Comparison of ENCODE assay signal across 20 cellular contexts in genomic region chrX:151019837-151020236, GRCh38. TPM values are rescaled to one million over a fixed set of nuclear protein-coding genes. Genes with fewer than 3 reads are reported as not detected.
A peak's percentile ranks its signal among the peaks of the same experiment; 100 is the strongest.
DNase-seq lines count a peak whose midpoint lies in the region; ATAC-seq and TF ChIP-seq lines count a peak whose summit lies in the region.
"Had no signal": no experiment of that assay in that cellular context is flagged by ENCODE, and none has a peak within 500 bp of the region (broad histone marks: within the 10 kb centered on the region; RNA-seq: fewer than 3 reads in every experiment).

No MANE protein-coding gene starts in this region.

- TF ChIP-seq CTCF in MCF 10A (IDR thresholded peaks at IDR 0.05; ENCODE audit: unreplicated experiment) (no peak), breast epithelium (IDR thresholded peaks at IDR 0.05) (no peak), brain microvascular endothelial cell (IDR thresholded peaks at IDR 0.05; ENCODE audit: low read depth, low read length, missing control alignments) (no peak), natural killer cell (IDR thresholded peaks at IDR 0.05) (no peak), right atrium auricular region (IDR thresholded peaks at IDR 0.05) (no peak)

- H3K27me3 ChIP-seq in breast epithelium (peaks cover 0 to 6% of the 10 kb centered on the region in 2 donors), brain microvascular endothelial cell (replicated peaks) (no peaks in the 10 kb centered on the region), right atrium auricular region (no peaks in the 10 kb centered on the region)
- H3K27me3 ChIP-seq: upper lobe of left lung had no signal

- in situ Hi-C loops in brain microvascular endothelial cell (cut with HindIII; ENCODE audit: low pct_ligation_motif_present, low sequenced_read_pairs), result no loop called here

- H3K27me3 Mint-ChIP-seq in MCF 10A (ENCODE audit: insufficient read depth, unreplicated experiment) (no peaks in the 10 kb centered on the region), natural killer cell (ENCODE audit: low read depth in 2 of 2) (no peaks in the 10 kb centered on the region)
- no peaks in the 10 kb centered on the region for H3K27me3 Mint-ChIP-seq in activated T-helper 2 cell treated with anti-CD3 and anti-CD28 coated beads, Interferon-gamma antibody, Interleukin-2, Interleukin-4, amounts not matched to agents 10 μg/mL and 5 μg/mL and 100 μg/mL, durations not matched to agents 14 hours and 24 hours and 36 hours (ENCODE audit: low read depth)
- H3K27me3 Mint-ChIP-seq: activated CD4-positive, alpha-beta T cell treated with anti-CD3 and anti-CD28 coated beads for 36 hours; activated naive CD4-positive, alpha-beta T cell treated with anti-CD3 and anti-CD28 coated beads, Interleukin-2, amount 10 ng/mL, durations not matched to agents 7 days and 5 days had no signal

- H3K27ac Mint-ChIP-seq in MCF 10A (ENCODE audit: low read depth, unreplicated experiment) (no peak overlapping the region), natural killer cell (no peak overlapping the region)
- H3K27ac Mint-ChIP-seq in activated T-helper 2 cell treated with anti-CD3 and anti-CD28 coated beads, Interferon-gamma antibody, Interleukin-2, Interleukin-4, amounts not matched to agents 10 μg/mL and 5 μg/mL and 100 μg/mL, durations not matched to agents 14 hours and 24 hours and 36 hours, result no peak overlapping the region
- H3K27ac Mint-ChIP-seq: activated CD4-positive, alpha-beta T cell treated with anti-CD3 and anti-CD28 coated beads for 36 hours; activated naive CD4-positive, alpha-beta T cell treated with anti-CD3 and anti-CD28 coated beads, Interleukin-2, amount 10 ng/mL, durations not matched to agents 7 days and 5 days had no signal

- BruUV-seq in MCF 10A (replicated peaks; lab: Mats Ljungman, UMichigan), result no TSS peak

- POLR2A ChIA-PET in MCF 10A (lab: Yijun Ruan, JAX), result no interaction called here

- H3K4me1 Mint-ChIP-seq in MCF 10A (ENCODE audit: insufficient read depth, unreplicated experiment), result no peaks in the 10 kb centered on the region
- no peaks in the 10 kb centered on the region for H3K4me1 Mint-ChIP-seq in natural killer cell
- H3K4me1 Mint-ChIP-seq in activated T-helper 2 cell treated with anti-CD3 and anti-CD28 coated beads, Interferon-gamma antibody, Interleukin-2, Interleukin-4, amounts not matched to agents 10 μg/mL and 5 μg/mL and 100 μg/mL, durations not matched to agents 14 hours and 24 hours and 36 hours (ENCODE audit: low read depth), result no peaks in the 10 kb centered on the region
- H3K4me1 Mint-ChIP-seq: activated CD4-positive, alpha-beta T cell treated with anti-CD3 and anti-CD28 coated beads for 36 hours; activated naive CD4-positive, alpha-beta T cell treated with anti-CD3 and anti-CD28 coated beads, Interleukin-2, amount 10 ng/mL, durations not matched to agents 7 days and 5 days had no signal

- TF ChIP-seq POLR2A in breast epithelium (IDR thresholded peaks at IDR 0.05), result no peak

- CTCF ChIA-PET in MCF 10A (lab: Yijun Ruan, JAX), result interaction anchor here (0.7 kb wide), 1 partner anchor 53 kb away, joined by 3 read pairs; no protein-coding TSS in a partner anchor

- no peaks in the 10 kb centered on the region for H3K36me3 Mint-ChIP-seq in MCF 10A (ENCODE audit: insufficient read depth, unreplicated experiment)
- H3K36me3 Mint-ChIP-seq in natural killer cell, result no peaks in the 10 kb centered on the region
- H3K36me3 Mint-ChIP-seq in activated T-helper 2 cell treated with anti-CD3 and anti-CD28 coated beads, Interferon-gamma antibody, Interleukin-2, Interleukin-4, amounts not matched to agents 10 μg/mL and 5 μg/mL and 100 μg/mL, durations not matched to agents 14 hours and 24 hours and 36 hours (ENCODE audit: low read depth), result no peaks in the 10 kb centered on the region
- H3K36me3 Mint-ChIP-seq: activated naive CD4-positive, alpha-beta T cell treated with anti-CD3 and anti-CD28 coated beads, Interleukin-2, amount 10 ng/mL, durations not matched to agents 7 days and 5 days had no signal

- no peak for ATAC-seq in natural killer cell
- ATAC-seq: activated CD4-positive, alpha-beta T cell treated with anti-CD3 and anti-CD28 coated beads for 36 hours had no signal

- H3K9me3 ChIP-seq in breast epithelium (no peaks in the 10 kb centered on the region), right atrium auricular region (no peaks in the 10 kb centered on the region)
- H3K9me3 ChIP-seq: Caco-2, upper lobe of left lung had no signal

- H3K36me3 ChIP-seq in breast epithelium (no peaks in the 10 kb centered on the region), brain microvascular endothelial cell (replicated peaks) (no peaks in the 10 kb centered on the region), right atrium auricular region (no peaks in the 10 kb centered on the region)
- H3K36me3 ChIP-seq: upper lobe of left lung had no signal

- H3K4me3 Mint-ChIP-seq in MCF 10A (ENCODE audit: unreplicated experiment) (no peak overlapping the region), natural killer cell (no peak overlapping the region)
- H3K4me3 Mint-ChIP-seq in activated T-helper 2 cell treated with anti-CD3 and anti-CD28 coated beads, Interferon-gamma antibody, Interleukin-2, Interleukin-4, amounts not matched to agents 10 μg/mL and 5 μg/mL and 100 μg/mL, durations not matched to agents 14 hours and 24 hours and 36 hours (ENCODE audit: low read depth), result no peak overlapping the region
- H3K4me3 Mint-ChIP-seq: activated CD4-positive, alpha-beta T cell treated with anti-CD3 and anti-CD28 coated beads for 36 hours; activated naive CD4-positive, alpha-beta T cell treated with anti-CD3 and anti-CD28 coated beads, Interleukin-2, amount 10 ng/mL, durations not matched to agents 7 days and 5 days had no signal

- H3K27ac ChIP-seq in breast epithelium (no peak overlapping the region), brain microvascular endothelial cell (no peak overlapping the region), right atrium auricular region (no peak overlapping the region)
- H3K27ac ChIP-seq: HL-60, upper lobe of left lung had no signal

- H3K4me1 ChIP-seq in breast epithelium (no peaks in the 10 kb centered on the region), right atrium auricular region (no peaks in the 10 kb centered on the region)
- H3K4me1 ChIP-seq: Caco-2, upper lobe of left lung had no signal

- H3K4me3 ChIP-seq in breast epithelium (no peak overlapping the region), brain microvascular endothelial cell (ENCODE audit: low read depth, low read length) (no peak overlapping the region), right atrium auricular region (no peak overlapping the region)
- H3K4me3 ChIP-seq: upper lobe of left lung had no signal

- H3K9me3 Mint-ChIP-seq in MCF 10A (ENCODE audit: unreplicated experiment) (peaks cover 6% of the 10 kb centered on the region), natural killer cell (no peaks in the 10 kb centered on the region)
- H3K9me3 Mint-ChIP-seq in activated T-helper 2 cell treated with anti-CD3 and anti-CD28 coated beads, Interferon-gamma antibody, Interleukin-2, Interleukin-4, amounts not matched to agents 10 μg/mL and 5 μg/mL and 100 μg/mL, durations not matched to agents 14 hours and 24 hours and 36 hours, result no peaks in the 10 kb centered on the region
- H3K9me3 Mint-ChIP-seq: activated naive CD4-positive, alpha-beta T cell treated with anti-CD3 and anti-CD28 coated beads, Interleukin-2, amount 10 ng/mL, durations not matched to agents 7 days and 5 days had no signal

- intact Hi-C loops in MCF 10A (cut with micrococcal nuclease), result no loop called here
- intact Hi-C loops in breast epithelium (cut with DNase I; ENCODE audit: low total_unique reads), result no loop called here
- intact Hi-C loops in natural killer cell (cut with micrococcal nuclease), result no loop called here
- intact Hi-C loops in activated T-helper 2 cell treated with anti-CD3 and anti-CD28 coated beads, Interferon-gamma antibody, Interleukin-2, Interleukin-4, amounts not matched to agents 10 μg/mL and 5 μg/mL and 100 μg/mL, durations not matched to agents 14 hours and 24 hours and 36 hours (cut with micrococcal nuclease), result no loop called here

- DNase-seq in MCF 10A (ENCODE audit: unreplicated experiment) (peak; percentile 13), breast epithelium (ENCODE audit: low spot score in 2 of 2) (no peak), brain microvascular endothelial cell (peak; percentile 4), glomerular visceral epithelial cell (ENCODE audit: extremely low spot score) (peak; percentile 1), stromal cell of bone marrow (ENCODE audit: low read depth) (peak; percentile 2), natural killer cell (no peak), right atrium auricular region (ENCODE audit: low spot score) (no peak)
- no peak for DNase-seq in activated T-helper 2 cell treated with anti-CD3 and anti-CD28 coated beads, Interferon-gamma antibody, Interleukin-2, Interleukin-4, amounts not matched to agents 10 μg/mL and 5 μg/mL and 100 μg/mL, durations not matched to agents 14 hours and 24 hours and 36 hours (ENCODE audit: low spot score)
- DNase-seq: 8988T; activated CD4-positive, alpha-beta T cell treated with anti-CD3 and anti-CD28 coated beads for 36 hours; activated naive CD4-positive, alpha-beta T cell treated with anti-CD3 and anti-CD28 coated beads, Interleukin-2, amount 10 ng/mL, durations not matched to agents 7 days and 5 days; Caco-2; effector CD4-positive, alpha-beta T cell; islet precursor cell; NCI-H1436; NCI-H2227 treated with DMSO at 0.1 percent for 48 hours; occipital lobe; T-helper 9 cell; upper lobe of left lung had no signal

RNA-seq across cellular contexts. Expression of gene HMGB3, which starts 36.7 kb away (rescaled TPM):
- total RNA-seq in MCF 10A (2022) (65.8 and 75.3 TPM in 2 replicates), breast epithelium (1 to 10 TPM; 2.5 to 6.2 (median 2.7) TPM), natural killer cell (1 to 10 TPM; 1.6 to 3.4 (median 3.0) TPM), right atrium auricular region (1 to 10 TPM; 1.1 to 2.6 TPM)
- total RNA-seq in activated T-helper 2 cell treated with anti-CD3 and anti-CD28 coated beads, Interferon-gamma antibody, Interleukin-2, Interleukin-4, amounts not matched to agents 10 μg/mL and 5 μg/mL and 100 μg/mL, durations not matched to agents 14 hours and 24 hours and 36 hours, result 52.6 and 60.8 TPM in 2 replicates

Comparison
In these comparisons a context has a peak if more than half of its experiments do, and no peak if none do; other contexts are left out.
1. DNase-seq: peak in MCF 10A (single experiment), brain microvascular endothelial cell (single experiment), glomerular visceral epithelial cell (single experiment) and stromal cell of bone marrow (single experiment); none in breast epithelium (0 of 2), natural killer cell (single experiment), right atrium auricular region (single experiment) and activated T-helper 2 cell treated with anti-CD3 and anti-CD28 coated beads, Interferon-gamma antibody, Interleukin-2, Interleukin-4, amounts not matched to agents 10 μg/mL and 5 μg/mL and 100 μg/mL, durations not matched to agents 14 hours and 24 hours and 36 hours (single experiment).